Comparison of ENCODE assay signal across 19 cellular contexts in genomic region chr15:25089577-25089976, GRCh38.
DNase-seq lines count a peak whose midpoint lies in the region; ATAC-seq and TF ChIP-seq lines count a peak whose summit lies in the region.
"Had no signal": no experiment of that assay in that cellular context is flagged by ENCODE, and none has a peak within 500 bp of the region (broad histone marks: within the 10 kb centered on the region; RNA-seq: fewer than 3 reads in every experiment).

No MANE protein-coding gene starts in this region.

- H3K4me3 Mint-ChIP-seq in endodermal cell, result no peak overlapping the region
- H3K4me3 Mint-ChIP-seq: CD4-positive, CD25-positive, alpha-beta regulatory T cell had no signal

- no peaks in the 10 kb centered on the region for H3K9me2 ChIP-seq in PC-3 (replicated peaks; ENCODE audit: low read length)

- H3K4me2 ChIP-seq in PC-3 (ENCODE audit: low read length), result no peak overlapping the region

- no peak for TF ChIP-seq CTCF in heart right ventricle (IDR thresholded peaks at IDR 0.05)
- no peak for TF ChIP-seq CTCF in endodermal cell (conservative IDR thresholded peaks at IDR 0.05)
- TF ChIP-seq CTCF in PC-3 (conservative IDR thresholded peaks at IDR 0.05; ENCODE audit: low read depth, low read length), result no peak

- POLR2A ChIA-PET in PC-3 (lab: Charles Lee; ENCODE audit: unreplicated experiment), result no interaction called here

- H3K27me3 ChIP-seq in heart right ventricle (no peaks in the 10 kb centered on the region), right cardiac atrium (ENCODE audit: control insufficient read depth, insufficient read depth) (no peaks in the 10 kb centered on the region), endodermal cell (ENCODE audit: control insufficient read depth, insufficient read depth, low read length, poor library complexity, severe bottlenecking) (no peaks in the 10 kb centered on the region), PC-3 (ENCODE audit: low read length) (no peaks in the 10 kb centered on the region)
- H3K27me3 ChIP-seq: BE2C, MG63 had no signal

- H3K27ac ChIP-seq in heart right ventricle (peak overlapping the region in 1 of 10 donors; percentile 13), right cardiac atrium (ENCODE audit: low read length) (no peak overlapping the region), endodermal cell (ENCODE audit: low read depth, low read length) (no peak overlapping the region), PC-3 (ENCODE audit: low read length) (no peak overlapping the region)

- no peak overlapping the region for H3K9ac ChIP-seq in endodermal cell (ENCODE audit: extremely low read depth, low read length, poor library complexity, severe bottlenecking)
- no peak overlapping the region for H3K9ac ChIP-seq in PC-3 (ENCODE audit: low read length)

- 75 to 81% methylated on average over 8 of the region's 8 CpGs for WGBS in heart right ventricle, 2 donors
- WGBS in right cardiac atrium, result 80% methylated on average over 8 of the region's 8 CpGs
- 74 to 87% methylated on average over 7 to 8 of the region's 8 CpGs for WGBS in endodermal cell (ENCODE audit: insufficient coverage in 1 of 2, insufficient read length in 1 of 2), 2 experiments

- intact Hi-C loops in heart right ventricle (cut with DNase I), result no loop called here
- intact Hi-C loops in right cardiac atrium (cut with DNase I), result no loop called here
- intact Hi-C loops in PC-3 (cut with micrococcal nuclease), result no loop called here

- H3K4me1 ChIP-seq in heart right ventricle (peaks cover 0 to 6% (median 0%) of the 10 kb centered on the region in 9 donors), right cardiac atrium (ENCODE audit: control insufficient read depth, insufficient read depth, low read length) (no peaks in the 10 kb centered on the region), endodermal cell (ENCODE audit: control insufficient read depth, insufficient read depth, low read length) (no peaks in the 10 kb centered on the region), PC-3 (ENCODE audit: insufficient read depth, low read length) (no peaks in the 10 kb centered on the region)
- H3K4me1 ChIP-seq: BE2C had no signal

- peaks cover 86% of the 10 kb centered on the region for H3K9me3 Mint-ChIP-seq in endodermal cell

- H4K20me1 ChIP-seq in PC-3 (ENCODE audit: low read length), result no peaks in the 10 kb centered on the region

- no peak overlapping the region for H3K4me3 ChIP-seq in heart right ventricle
- no peak overlapping the region for H3K4me3 ChIP-seq in right cardiac atrium (ENCODE audit: low read length)
- H3K4me3 ChIP-seq in endodermal cell (ENCODE audit: low read length), result no peak overlapping the region
- no peak overlapping the region for H3K4me3 ChIP-seq in PC-3 (ENCODE audit: low read length)
- H3K4me3 ChIP-seq: MG63 had no signal

- H2AFZ ChIP-seq in PC-3 (ENCODE audit: low read length), result no peak overlapping the region

- ATAC-seq in heart right ventricle (peak in 5 of 8 donors; percentile 18 to 68 (median 52)), right cardiac atrium (no peak), PC-3 (no peak), GM21447 (IDR thresholded peaks at IDR 0.05; ENCODE audit: unreplicated experiment) (no peak)

- H3K27ac Mint-ChIP-seq in endodermal cell, result no peak overlapping the region
- H3K27ac Mint-ChIP-seq: CD4-positive, CD25-positive, alpha-beta regulatory T cell had no signal

- H3K36me3 ChIP-seq in heart right ventricle (peaks cover 0 to 100% (median 82%) of the 10 kb centered on the region in 9 donors), endodermal cell (ENCODE audit: control insufficient read depth, insufficient read depth, low read length) (peaks cover 92% of the 10 kb centered on the region), PC-3 (ENCODE audit: low read depth, low read length) (peaks cover 34% of the 10 kb centered on the region)
- H3K36me3 ChIP-seq: MG63 had no signal

- CTCF ChIA-PET in PC-3 (lab: Charles Lee), result no interaction called here

- H3F3A ChIP-seq in PC-3 (ENCODE audit: low read length, unreplicated experiment), result no peaks in the 10 kb centered on the region

- peaks cover 0 to 100% (median 59%) of the 10 kb centered on the region in 11 donors for H3K9me3 ChIP-seq in heart right ventricle
- H3K9me3 ChIP-seq in right cardiac atrium (ENCODE audit: control insufficient read depth, low read length), result peaks cover 40% of the 10 kb centered on the region
- peaks cover 19% of the 10 kb centered on the region for H3K9me3 ChIP-seq in endodermal cell (ENCODE audit: control insufficient read depth, low read length)
- peaks cover 22% of the 10 kb centered on the region; the same call in 1 of the 2 replicates for H3K9me3 ChIP-seq in PC-3 (ENCODE audit: low read length)
- H3K9me3 ChIP-seq: BE2C, MG63 had no signal

- H3K4me1 Mint-ChIP-seq in endodermal cell, result no peaks in the 10 kb centered on the region
- H3K4me1 Mint-ChIP-seq: CD4-positive, CD25-positive, alpha-beta regulatory T cell had no signal

- H3K79me2 ChIP-seq in PC-3 (ENCODE audit: low read length), result no peaks in the 10 kb centered on the region

- no TSS peak for BruUV-seq in PC-3 (replicated peaks; lab: Mats Ljungman, UMichigan)

- peaks cover 92% of the 10 kb centered on the region for H3K36me3 Mint-ChIP-seq in endodermal cell (ENCODE audit: low read depth)

- DNase-seq in heart right ventricle, result no peak
- DNase-seq in right cardiac atrium, result no peak
- peak; percentile 25 for DNase-seq in endodermal cell
- peak; percentile 7 for DNase-seq in mucosa of gallbladder (ENCODE audit: low spot score)
- DNase-seq in NOMO-1 (lab: John Stamatoyannopoulos, UW; ENCODE audit: unreplicated experiment in 2 of 2), result no peak
- DNase-seq in PC-3, result no peak
- DNase-seq: BE2C; CD4-positive, CD25-positive, alpha-beta regulatory T cell; DMS79; Kasumi-1; MG63; NCI-H1417; NCI-H1694 treated with DMSO at 0.1 percent for 48 hours; NCI-H2081 treated with DMSO at 0.1 percent for 48 hours; NCI-H2171 treated with DMSO at 0.1 percent for 48 hours; NCI-H526; OCI-M1; SIG-M5 had no signal

- H3K27me3 Mint-ChIP-seq in endodermal cell (ENCODE audit: insufficient read depth), result no peaks in the 10 kb centered on the region
- H3K27me3 Mint-ChIP-seq: CD4-positive, CD25-positive, alpha-beta regulatory T cell had no signal

Comparison
In these comparisons a context has a peak if more than half of its experiments do, and no peak if none do; other contexts are left out.
1. ATAC-seq: peak in heart right ventricle (5 of 8); none in right cardiac atrium (0 of 2), PC-3 (single experiment) and GM21447 (single experiment).
2. DNase-seq: peak in endodermal cell (single experiment) and mucosa of gallbladder (single experiment); none in heart right ventricle (0 of 2), right cardiac atrium (0 of 3), NOMO-1 (0 of 2) and PC-3 (single experiment).